23 cellular contexts compared by ENCODE assay signal in the genomic region with DNA sequence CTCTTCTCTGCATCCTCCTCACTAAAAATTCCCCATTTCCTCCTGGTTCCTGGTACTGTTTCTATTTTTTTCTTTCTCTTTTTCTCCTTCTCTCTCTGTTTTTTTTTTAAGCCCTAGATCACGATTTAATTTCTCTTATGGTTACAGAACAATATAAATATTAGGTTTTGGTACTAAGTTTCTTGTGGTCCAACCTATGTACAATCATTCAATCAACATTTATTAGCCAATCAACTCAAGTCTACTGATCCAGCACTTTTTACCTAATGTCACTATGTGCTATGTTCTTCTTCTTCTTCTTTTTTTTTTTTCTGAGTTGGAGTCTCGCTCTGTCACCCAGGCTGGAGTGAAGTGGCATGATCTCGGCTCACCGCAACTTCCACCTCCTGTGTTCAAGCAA. TPM values are rescaled to one million over a fixed set of nuclear protein-coding genes. Genes with fewer than 3 reads are reported as not detected.
A peak's percentile ranks its signal among the peaks of the same experiment; 100 is the strongest.
DNase-seq lines count a peak whose midpoint lies in the region; ATAC-seq, FAIRE-seq and TF ChIP-seq lines count a peak whose summit lies in the region.
"Had no signal": no experiment of that assay in that cellular context is flagged by ENCODE, and none has a peak within 500 bp of the region (broad histone marks: within the 10 kb centered on the region; RNA-seq: fewer than 3 reads in every experiment).

No MANE protein-coding gene starts in this region.

- TF ChIP-seq EP300 in K562 (IDR thresholded peaks at IDR 0.05; ENCODE audit: low read length) = no peak

- peaks cover 0 to 1% (median 0%) of the 10 kb centered on the region in 3 donors for H3K9me3 Mint-ChIP-seq in IgD-negative memory B cell
- H3K9me3 Mint-ChIP-seq: activated CD8-positive, alpha-beta T cell treated with anti-CD3 and anti-CD28 coated beads for 36 hours; activated naive CD8-positive, alpha-beta T cell treated with anti-CD3 and anti-CD28 coated beads for 36 hours; stimulated activated effector memory CD8-positive, alpha-beta T cell treated with anti-CD3 and anti-CD28 coated beads, Interleukin-12 subunit alpha, Interleukin-12 subunit beta, amount 100 ng/mL, for 72 hours; T-helper 1 cell treated with Interleukin-12 subunit alpha and Interleukin-12 subunit beta and Interleukin-4 antibody, amounts not matched to agents 30 μg/mL and 1 μg/mL, for 36 hours; WTC11 had no signal

- no peak overlapping the region for H2BK5ac ChIP-seq in mesenchymal stem cell (ENCODE audit: low read depth, low read length, poor library complexity, severe bottlenecking)

- ATAC-seq in K562 = no peak
- ATAC-seq: activated CD8-positive, alpha-beta T cell treated with anti-CD3 and anti-CD28 coated beads for 36 hours; stimulated activated effector memory CD8-positive, alpha-beta T cell treated with anti-CD3 and anti-CD28 coated beads, Interleukin-12 subunit alpha, Interleukin-12 subunit beta, amount 100 ng/mL, for 72 hours had no signal

- H3K23ac ChIP-seq in mesenchymal stem cell (ENCODE audit: low read length in 2 of 2) = no peak overlapping the region

- no peak overlapping the region for H4K91ac ChIP-seq in mesenchymal stem cell (ENCODE audit: low read length)

- peaks cover 25% of the 10 kb centered on the region for H3K27me3 Mint-ChIP-seq in IgD-negative memory B cell
- H3K27me3 Mint-ChIP-seq: activated naive CD8-positive, alpha-beta T cell treated with anti-CD3 and anti-CD28 coated beads for 36 hours had no signal

- no peaks in the 10 kb centered on the region for H3K79me2 ChIP-seq in K562 (ENCODE audit: control insufficient read depth, insufficient read depth, low read length)

- peaks cover 20 to 54% of the 10 kb centered on the region in 2 experiments for H3K27me3 ChIP-seq in K562 (ENCODE audit: control insufficient read depth in 2 of 2, insufficient read depth in 2 of 2, low read length in 2 of 2)
- H3K27me3 ChIP-seq in mesenchymal stem cell (ENCODE audit: control insufficient read depth in 1 of 2, insufficient read depth in 1 of 2, low read length in 2 of 2) = peaks cover 21 to 25% of the 10 kb centered on the region in 2 experiments
- no peaks in the 10 kb centered on the region for H3K27me3 ChIP-seq in tibial artery

- H3K9ac ChIP-seq in K562 (ENCODE audit: insufficient read depth in 1 of 2, low read depth in 2 of 2, low read length in 2 of 2) = no peak overlapping the region
- peak overlapping the region; percentile 60 for H3K9ac ChIP-seq in mesenchymal stem cell (ENCODE audit: low read length)

- no peak overlapping the region for H2AK5ac ChIP-seq in mesenchymal stem cell (ENCODE audit: low read length, severe bottlenecking)

- no peak overlapping the region for H2BK12ac ChIP-seq in mesenchymal stem cell (ENCODE audit: low read length in 2 of 2)

- H2AFZ ChIP-seq in K562 (ENCODE audit: low read depth, low read length) = no peak overlapping the region
- no peak overlapping the region for H2AFZ ChIP-seq in mesenchymal stem cell (ENCODE audit: low read depth, low read length)

- H3K4ac ChIP-seq in mesenchymal stem cell (ENCODE audit: low read depth in 1 of 2, low read length in 2 of 2) = no peak overlapping the region

- 0 out of 2 replicates have a peak, but pooled peaks cover 2% of the 10 kb centered on the region for H4K20me1 ChIP-seq in K562 (replicated peaks; ENCODE audit: control insufficient read depth, insufficient read depth, low read length)

- no peak overlapping the region for H3K4me3 Mint-ChIP-seq in IgD-negative memory B cell
- H3K4me3 Mint-ChIP-seq: activated CD8-positive, alpha-beta T cell treated with anti-CD3 and anti-CD28 coated beads for 36 hours; activated naive CD8-positive, alpha-beta T cell treated with anti-CD3 and anti-CD28 coated beads for 36 hours; nephron; stimulated activated effector memory CD8-positive, alpha-beta T cell treated with anti-CD3 and anti-CD28 coated beads, Interleukin-12 subunit alpha, Interleukin-12 subunit beta, amount 100 ng/mL, for 72 hours; T-helper 1 cell treated with Interleukin-12 subunit alpha and Interleukin-12 subunit beta and Interleukin-4 antibody, amounts not matched to agents 30 μg/mL and 1 μg/mL, for 36 hours; WTC11 had no signal

- H3K27ac ChIP-seq in K562 (ENCODE audit: extremely low read depth, low read depth, low read length) (no peak overlapping the region), mesenchymal stem cell (ENCODE audit: low read length, poor library complexity, severe bottlenecking) (no peak overlapping the region), tibial artery (peak overlapping the region; percentile 77 to 79)

- no peak overlapping the region for H3K4me2 ChIP-seq in K562 (ENCODE audit: insufficient read depth, low read length)
- H3K4me2 ChIP-seq in mesenchymal stem cell (ENCODE audit: low read length, poor library complexity, severe bottlenecking) = no peak overlapping the region

- H3K79me1 ChIP-seq in mesenchymal stem cell (replicated peaks; ENCODE audit: low read length, poor library complexity, severe bottlenecking) = no peaks in the 10 kb centered on the region

- H3K4me3 ChIP-seq in K562 (no peak overlapping the region), mesenchymal stem cell (ENCODE audit: insufficient read depth in 1 of 2, low read depth in 1 of 2, low read length in 2 of 2) (peak overlapping the region in 1 of 2 experiments; percentile 58), tibial artery (peak overlapping the region in 1 of 2 donors; percentile 28)

- CTCF ChIA-PET in K562 (lab: Yijun Ruan, JAX; ENCODE audit: low intra/inter-chr PET ratio) = no interaction called here

- H3K18ac ChIP-seq in mesenchymal stem cell (ENCODE audit: low read depth in 1 of 2, low read length in 2 of 2) = no peak overlapping the region

- DNase-seq in K562 (ENCODE audit: extremely low read depth in 1 of 4, low spot score in 3 of 4) (no peak), mesenchymal stem cell (no peak), tibial artery (no peak), NCI-H1105 treated with DMSO at 0.1 percent for 48 hours (lab: John Stamatoyannopoulos, UW) (no peak)
- DNase-seq in activated naive CD4-positive, alpha-beta T cell (lab: John Stamatoyannopoulos, UW) = no peak
- DNase-seq in stimulated activated CD4-positive, alpha-beta T cell treated with anti-CD3 and anti-CD28 coated beads, Interleukin-2, amount 100 ng/mL, for 48 hours = no peak
- DNase-seq in stimulated activated CD4-positive, alpha-beta T cell treated with anti-CD3 and anti-CD28 coated beads, Interleukin-15, amount 100 ng/mL, for 24 hours = no peak
- DNase-seq: activated CD8-positive, alpha-beta T cell treated with anti-CD3 and anti-CD28 coated beads for 36 hours; activated naive CD8-positive, alpha-beta T cell treated with anti-CD3 and anti-CD28 coated beads for 36 hours; activated T-cell treated with anti-CD3 and anti-CD28 coated beads, Interleukin-2, amount 50 U/mL, for 48 hours; AML-193; Caco-2; effector CD4-positive, alpha-beta T cell; MM.1S; NCI-H2081 treated with DMSO at 0.1 percent for 48 hours; NCI-H524; SHP77 treated with DMSO at 0.1 percent for 48 hours had no signal

- H2BK15ac ChIP-seq in mesenchymal stem cell (ENCODE audit: low read depth, poor library complexity, severe bottlenecking) = no peak overlapping the region

- H3K36me3 Mint-ChIP-seq in IgD-negative memory B cell = peaks cover 2% of the 10 kb centered on the region
- H3K36me3 Mint-ChIP-seq: stimulated activated effector memory CD8-positive, alpha-beta T cell treated with anti-CD3 and anti-CD28 coated beads, Interleukin-12 subunit alpha, Interleukin-12 subunit beta, amount 100 ng/mL, for 72 hours; WTC11 had no signal

- H3K14ac ChIP-seq in mesenchymal stem cell (ENCODE audit: low read length in 2 of 2) = no peak overlapping the region

- H3K36me3 ChIP-seq in K562 (ENCODE audit: control insufficient read depth, insufficient read depth, low read length) (no peaks in the 10 kb centered on the region), mesenchymal stem cell (ENCODE audit: control insufficient read depth in 1 of 2, insufficient read depth in 2 of 2, low read depth in 1 of 2, low read length in 2 of 2) (peaks cover 0 to 3% of the 10 kb centered on the region in 2 experiments), tibial artery (no peaks in the 10 kb centered on the region)

- no peak for TF ChIP-seq RAD21 in K562 (CRISPR knock-in tag; conservative IDR thresholded peaks at IDR 0.05 in 1 of 2, IDR thresholded peaks at IDR 0.05 in 1 of 2)

- peaks cover 0 to 2% (median 0%) of the 10 kb centered on the region in 3 donors for H3K4me1 Mint-ChIP-seq in IgD-negative memory B cell
- H3K4me1 Mint-ChIP-seq: activated naive CD8-positive, alpha-beta T cell treated with anti-CD3 and anti-CD28 coated beads for 36 hours; stimulated activated effector memory CD8-positive, alpha-beta T cell treated with anti-CD3 and anti-CD28 coated beads, Interleukin-12 subunit alpha, Interleukin-12 subunit beta, amount 100 ng/mL, for 72 hours had no signal

- no peak for TF ChIP-seq POLR2A in K562 (conservative IDR thresholded peaks at IDR 0.05)

- WGBS in K562 (ENCODE audit: insufficient coverage, low coverage, missing lambda C conversion rate) = 17% methylated on average over 2 of the region's 4 CpGs
- 100% methylated on average over 3 of the region's 4 CpGs for WGBS in mesenchymal stem cell

- no TSS peak for BruUV-seq in K562 (replicated peaks; lab: Mats Ljungman, UMichigan)

- no peak for FAIRE-seq in K562 (lab: Jason Lieb, UNC)

- TF ChIP-seq CTCF in K562 (IDR thresholded peaks at IDR 0.05 in 2 of 3, conservative IDR thresholded peaks at IDR 0.05 in 1 of 3; ENCODE audit: insufficient read depth in 2 of 3, low read depth in 1 of 3, low read length in 3 of 3) = no peak
- no peak for TF ChIP-seq CTCF in tibial artery (IDR thresholded peaks at IDR 0.05)

- intact Hi-C loops in K562 (cut with micrococcal nuclease) (no loop called here), tibial artery (cut with DNase I; ENCODE audit: low total_unique reads) (no loop called here)

- peak overlapping the region in 2 of 3 donors; percentile 46 to 93 for H3K27ac Mint-ChIP-seq in IgD-negative memory B cell
- H3K27ac Mint-ChIP-seq: activated CD8-positive, alpha-beta T cell treated with anti-CD3 and anti-CD28 coated beads for 36 hours; activated naive CD8-positive, alpha-beta T cell treated with anti-CD3 and anti-CD28 coated beads for 36 hours; stimulated activated effector memory CD8-positive, alpha-beta T cell treated with anti-CD3 and anti-CD28 coated beads, Interleukin-12 subunit alpha, Interleukin-12 subunit beta, amount 100 ng/mL, for 72 hours; T-helper 1 cell treated with Interleukin-12 subunit alpha and Interleukin-12 subunit beta and Interleukin-4 antibody, amounts not matched to agents 30 μg/mL and 1 μg/mL, for 36 hours; WTC11 had no signal

- no peak overlapping the region for H2BK120ac ChIP-seq in mesenchymal stem cell (ENCODE audit: low read depth, low read length)

- H4K8ac ChIP-seq in mesenchymal stem cell (ENCODE audit: low read length) = no peak overlapping the region

- peaks cover 0 to 7% of the 10 kb centered on the region in 2 experiments; a peak in 2 of 5 replicates for H3K4me1 ChIP-seq in K562 (replicated peaks in 1 of 2; ENCODE audit: control insufficient read depth in 2 of 2, insufficient read depth in 2 of 2, low read length in 2 of 2)
- H3K4me1 ChIP-seq in mesenchymal stem cell (ENCODE audit: control insufficient read depth, insufficient read depth, low read depth, low read length) = peaks cover 19% of the 10 kb centered on the region
- peaks cover 0 to 47% (median 44%) of the 10 kb centered on the region in 4 donors for H3K4me1 ChIP-seq in tibial artery
- H3K4me1 ChIP-seq: Caco-2 had no signal

- POLR2A ChIA-PET in K562 (lab: Yijun Ruan, JAX) = no interaction called here

- no peaks in the 10 kb centered on the region for H3K9me1 ChIP-seq in K562 (ENCODE audit: control insufficient read depth, insufficient read depth, low read length)

- H3K9me3 ChIP-seq in K562 (replicated peaks; ENCODE audit: control insufficient read depth, insufficient read depth, low read depth, low read length) = no peaks in the 10 kb centered on the region
- H3K9me3 ChIP-seq in mesenchymal stem cell (ENCODE audit: control insufficient read depth, low read length) = no peaks in the 10 kb centered on the region
- H3K9me3 ChIP-seq in tibial artery = no peaks in the 10 kb centered on the region

- in situ Hi-C loops in K562 (cut with MboI) = no loop called here

RNA-seq across cellular contexts. Expression of gene RTN4RL1, which starts 12.6 kb away (rescaled TPM):
- polyA plus RNA-seq in IgD-negative memory B cell (0.44 TPM), K562 (2011; rRNA removed) (0.06 and 0.58 TPM in 2 replicates), K562 (2014; fragmentation: Illumina TruSeq; extraction: Trizol) (not detected in 2 replicates), K562 (2014; fragmentation: Nextera tagmentation; extraction: Ambion mirVana) (not detected), K562 (2014; rRNA removed) (not detected in 2 replicates)
- total RNA-seq in K562 (2011; cell fraction: chromatin; rRNA removed; ENCODE audit: low replicate concordance) = 0.30 TPM in 1 of 2 replicates, not detected in the other
- 0.13 and 0.50 TPM in 2 replicates for total RNA-seq in K562 (2011; cell fraction: nucleolus; rRNA removed)
- total RNA-seq in K562 (2011; cell fraction: nucleoplasm; rRNA removed) = 0.07 TPM in 1 of 2 replicates, not detected in the other
- total RNA-seq in K562 (2014; rRNA removed) (0.05 and 0.12 TPM in 2 replicates), K562 (2014; rRNA removed; fragmentation: Illumina TruSeq; extraction: Trizol) (not detected in 2 replicates), K562 (2015; rRNA removed; fragmentation: Illumina TruSeq; extraction: Trizol) (0.04 TPM in 2 replicates), K562 (2021) (0.04 and 0.07 TPM in 2 replicates)
- polyA plus RNA-seq in K562 (2011; cell fraction: cytosol; rRNA removed) = 0.25 and 0.58 TPM in 2 replicates
- polyA plus RNA-seq in K562 (2011; cell fraction: nucleus; rRNA removed) = 0.09 and 0.24 TPM in 2 replicates
- polyA plus RNA-seq in K562 (2012) = 0.06 and 0.08 TPM in 2 replicates
- 0.27 TPM in 1 of 2 replicates, not detected in the other for polyA minus RNA-seq in K562 (2011; rRNA and poly(A)+ RNA removed)
- 0.82 TPM in 1 of 2 replicates, not detected in the other for polyA minus RNA-seq in K562 (2011; cell fraction: cytosol; rRNA and poly(A)+ RNA removed)
- polyA minus RNA-seq in K562 (2011; cell fraction: nucleus; rRNA and poly(A)+ RNA removed) = 0.13 and 0.33 TPM in 2 replicates
- polyA plus RNA-seq in mesenchymal stem cell (2013, experiment 1 of 2) = 0.10 TPM
- 0.04 TPM for polyA plus RNA-seq in mesenchymal stem cell (2013, experiment 2 of 2)
- total RNA-seq: Daoy had no signal

RNA-seq across cellular contexts. Expression of gene DPH1, which starts 17.5 kb away (rescaled TPM):
- polyA plus RNA-seq in IgD-negative memory B cell = 34.4 TPM
- total RNA-seq in K562 (2011; cell fraction: chromatin; rRNA removed; ENCODE audit: low replicate concordance) = 67.2 and 189 TPM in 2 replicates
- 122 and 130 TPM in 2 replicates for total RNA-seq in K562 (2011; cell fraction: nucleolus; rRNA removed)
- total RNA-seq in K562 (2011; cell fraction: nucleoplasm; rRNA removed) = 90.6 and 92.5 TPM in 2 replicates
- total RNA-seq in K562 (2014; rRNA removed) = 30.9 and 34.7 TPM in 2 replicates
- total RNA-seq in K562 (2014; rRNA removed; fragmentation: Illumina TruSeq; extraction: Trizol) = 19.3 and 19.7 TPM in 2 replicates
- 17.7 and 19.7 TPM in 2 replicates for total RNA-seq in K562 (2015; rRNA removed; fragmentation: Illumina TruSeq; extraction: Trizol)
- 33.0 and 40.6 TPM in 2 replicates for total RNA-seq in K562 (2021)
- polyA plus RNA-seq in K562 (2011; rRNA removed) = 20.2 and 39.1 TPM in 2 replicates
- polyA plus RNA-seq in K562 (2011; cell fraction: cytosol; rRNA removed) = 35.7 and 48.3 TPM in 2 replicates
- 121 and 164 TPM in 2 replicates for polyA plus RNA-seq in K562 (2011; cell fraction: nucleus; rRNA removed)
- polyA plus RNA-seq in K562 (2012) = 23.5 and 23.7 TPM in 2 replicates
- polyA plus RNA-seq in K562 (2014; fragmentation: Illumina TruSeq; extraction: Trizol) = 28.7 and 31.0 TPM in 2 replicates
- under 1 TPM; 0.42 to 0.94 TPM for polyA plus RNA-seq in K562 (2014; fragmentation: Nextera tagmentation; extraction: Ambion mirVana)
- polyA plus RNA-seq in K562 (2014; rRNA removed) = 30.1 and 30.5 TPM in 2 replicates
- polyA minus RNA-seq in K562 (2011; rRNA and poly(A)+ RNA removed) = 17.2 and 19.4 TPM in 2 replicates
- 27.1 and 28.2 TPM in 2 replicates for polyA minus RNA-seq in K562 (2011; cell fraction: cytosol; rRNA and poly(A)+ RNA removed)
- polyA minus RNA-seq in K562 (2011; cell fraction: nucleus; rRNA and poly(A)+ RNA removed) = 30.3 and 42.9 TPM in 2 replicates
- polyA plus RNA-seq in mesenchymal stem cell (2013, experiment 1 of 2) = 24.6 TPM
- 23.7 TPM for polyA plus RNA-seq in mesenchymal stem cell (2013, experiment 2 of 2)

RNA-seq across cellular contexts. Expression of gene OVCA2, which starts 29.3 kb away (rescaled TPM):
- polyA plus RNA-seq in IgD-negative memory B cell (62.5 TPM), K562 (2011; rRNA removed) (14.1 and 17.1 TPM in 2 replicates), K562 (2014; fragmentation: Illumina TruSeq; extraction: Trizol) (14.1 and 18.2 TPM in 2 replicates), K562 (2014; fragmentation: Nextera tagmentation; extraction: Ambion mirVana) (1 to 10 TPM; 3.0 to 3.6 TPM), K562 (2014; rRNA removed) (19.7 and 23.4 TPM in 2 replicates)
- total RNA-seq in K562 (2011; cell fraction: chromatin; rRNA removed; ENCODE audit: low replicate concordance) = 1.6 and 4.6 TPM in 2 replicates
- 6.6 and 9.8 TPM in 2 replicates for total RNA-seq in K562 (2011; cell fraction: nucleolus; rRNA removed)
- 0.69 and 4.2 TPM in 2 replicates for total RNA-seq in K562 (2011; cell fraction: nucleoplasm; rRNA removed)
- total RNA-seq in K562 (2014; rRNA removed) (21.6 and 23.7 TPM in 2 replicates), K562 (2014; rRNA removed; fragmentation: Illumina TruSeq; extraction: Trizol) (9.7 and 12.2 TPM in 2 replicates), K562 (2015; rRNA removed; fragmentation: Illumina TruSeq; extraction: Trizol) (12.2 and 14.1 TPM in 2 replicates), K562 (2021) (15.6 and 21.1 TPM in 2 replicates)
- 17.7 and 39.3 TPM in 2 replicates for polyA plus RNA-seq in K562 (2011; cell fraction: cytosol; rRNA removed)
- 5.4 and 6.8 TPM in 2 replicates for polyA plus RNA-seq in K562 (2011; cell fraction: nucleus; rRNA removed)
- polyA plus RNA-seq in K562 (2012) = 14.6 and 22.6 TPM in 2 replicates
- polyA minus RNA-seq in K562 (2011; rRNA and poly(A)+ RNA removed) = 6.3 and 8.5 TPM in 2 replicates
- 7.6 and 8.9 TPM in 2 replicates for polyA minus RNA-seq in K562 (2011; cell fraction: cytosol; rRNA and poly(A)+ RNA removed)
- polyA minus RNA-seq in K562 (2011; cell fraction: nucleus; rRNA and poly(A)+ RNA removed) = 1.1 and 1.6 TPM in 2 replicates
- polyA plus RNA-seq in mesenchymal stem cell (2013, experiment 1 of 2) = 72.1 TPM
- 72.9 TPM for polyA plus RNA-seq in mesenchymal stem cell (2013, experiment 2 of 2)

RNA-seq across cellular contexts. Expression of gene HIC1, which starts 42.4 kb away (rescaled TPM):
- polyA plus RNA-seq in IgD-negative memory B cell (0.88 TPM), K562 (2011; rRNA removed) (0.53 and 0.64 TPM in 2 replicates), K562 (2014; fragmentation: Illumina TruSeq; extraction: Trizol) (0.12 and 0.35 TPM in 2 replicates), K562 (2014; fragmentation: Nextera tagmentation; extraction: Ambion mirVana) (under 1 TPM; 0.01 to 0.03 TPM), K562 (2014; rRNA removed) (1.4 and 2.3 TPM in 2 replicates)
- 2.6 and 5.4 TPM in 2 replicates for total RNA-seq in K562 (2011; cell fraction: chromatin; rRNA removed; ENCODE audit: low replicate concordance)
- 4.3 and 6.5 TPM in 2 replicates for total RNA-seq in K562 (2011; cell fraction: nucleolus; rRNA removed)
- 2.3 and 2.4 TPM in 2 replicates for total RNA-seq in K562 (2011; cell fraction: nucleoplasm; rRNA removed)
- total RNA-seq in K562 (2014; rRNA removed) (1.9 and 2.8 TPM in 2 replicates), K562 (2014; rRNA removed; fragmentation: Illumina TruSeq; extraction: Trizol) (0.13 and 0.18 TPM in 2 replicates), K562 (2015; rRNA removed; fragmentation: Illumina TruSeq; extraction: Trizol) (0.18 and 0.41 TPM in 2 replicates), K562 (2021) (2.3 and 2.5 TPM in 2 replicates)
- polyA plus RNA-seq in K562 (2011; cell fraction: cytosol; rRNA removed) = 0.93 and 4.2 TPM in 2 replicates
- 2.7 and 7.9 TPM in 2 replicates for polyA plus RNA-seq in K562 (2011; cell fraction: nucleus; rRNA removed)
- 0.80 and 0.95 TPM in 2 replicates for polyA plus RNA-seq in K562 (2012)
- 0.21 and 0.46 TPM in 2 replicates for polyA minus RNA-seq in K562 (2011; rRNA and poly(A)+ RNA removed)
- 1.5 and 2.1 TPM in 2 replicates for polyA minus RNA-seq in K562 (2011; cell fraction: cytosol; rRNA and poly(A)+ RNA removed)
- polyA minus RNA-seq in K562 (2011; cell fraction: nucleus; rRNA and poly(A)+ RNA removed) = 2.6 and 2.7 TPM in 2 replicates
- polyA plus RNA-seq in mesenchymal stem cell (2013, experiment 1 of 2) = 25.3 TPM
- polyA plus RNA-seq in mesenchymal stem cell (2013, experiment 2 of 2) = 23.9 TPM

Comparison
In these comparisons a context has a peak if more than half of its experiments do, and no peak if none do; other contexts are left out.
1. H3K27ac ChIP-seq: peak in tibial artery (2 of 2); none in K562 (single experiment) and mesenchymal stem cell (single experiment).